23 cellular contexts compared by ENCODE assay signal in genomic region chr6:143753678-143754077, GRCh38.
"Had no signal": no experiment of that assay in that cellular context is flagged by ENCODE, and none has a peak within 500 bp of the region (broad histone marks: within the 10 kb centered on the region; RNA-seq: fewer than 3 reads in every experiment).

No MANE protein-coding gene starts in this region.

- H3K27me3 ChIP-seq: SJSA1 had no signal

- H3K27me3 Mint-ChIP-seq: activated B cell treated with CpG ODN at 0.5 μM for 24 hours; activated CD8-positive, alpha-beta T cell treated with anti-CD3 and anti-CD28 coated beads for 36 hours; activated naive CD8-positive, alpha-beta T cell treated with anti-CD3 and anti-CD28 coated beads, Interleukin-2, amount 50 U/mL, for 24 hours; brain had no signal

- DNase-seq: activated B cell treated with CpG ODN at 0.5 μM for 24 hours; activated CD4-positive, alpha-beta T cell treated with anti-CD3 and anti-CD28 coated beads for 1 hour; activated CD8-positive, alpha-beta memory T cell treated with anti-CD3 and anti-CD28 coated beads, Interleukin-2, amount 50 U/mL, for 48 hours; activated CD8-positive, alpha-beta T cell treated with anti-CD3 and anti-CD28 coated beads for 36 hours; activated effector memory CD4-positive, alpha-beta T cell treated with anti-CD3 and anti-CD28 coated beads, Interleukin-2, amount 50 U/mL, for 16 hours; activated naive CD4-positive, alpha-beta T cell treated with Interleukin-2 at 50 U/mL for 16 hours; activated naive CD8-positive, alpha-beta T cell treated with anti-CD3 and anti-CD28 coated beads, Interleukin-2, amount 50 U/mL, for 24 hours; activated T-cell treated with anti-CD3 and anti-CD28 coated beads, Interleukin-2, amount 50 U/mL, for 1 hour; amygdala; Karpas-422; MM.1S; NCI-H1105 treated with DMSO at 0.1 percent for 48 hours; NCI-H1436 treated with DMSO at 0.1 percent for 48 hours; NCI-H187; NCI-H2081; NCI-H524; SHP77; SW 1271 had no signal

- H3K4me1 Mint-ChIP-seq: activated B cell treated with CpG ODN at 0.5 μM for 24 hours; activated naive CD8-positive, alpha-beta T cell treated with anti-CD3 and anti-CD28 coated beads, Interleukin-2, amount 50 U/mL, for 24 hours had no signal

- H3K27ac ChIP-seq: SJSA1 had no signal

- H3K4me3 Mint-ChIP-seq: activated B cell treated with CpG ODN at 0.5 μM for 24 hours; activated CD8-positive, alpha-beta T cell treated with anti-CD3 and anti-CD28 coated beads for 36 hours; activated naive CD8-positive, alpha-beta T cell treated with anti-CD3 and anti-CD28 coated beads, Interleukin-2, amount 50 U/mL, for 24 hours; brain had no signal

- H3K9me3 Mint-ChIP-seq: activated B cell treated with CpG ODN at 0.5 μM for 24 hours; activated CD8-positive, alpha-beta T cell treated with anti-CD3 and anti-CD28 coated beads for 36 hours; activated naive CD4-positive, alpha-beta T cell treated with anti-CD3 and anti-CD28 coated beads, Interleukin-2, amount 50 U/mL, for 72 hours; activated naive CD8-positive, alpha-beta T cell treated with anti-CD3 and anti-CD28 coated beads, Interleukin-2, amount 50 U/mL, for 24 hours; brain had no signal

- H3K4me3 ChIP-seq: K562, SJSA1 had no signal

- H3K36me3 Mint-ChIP-seq: activated naive CD4-positive, alpha-beta T cell treated with anti-CD3 and anti-CD28 coated beads, Interleukin-2, amount 50 U/mL, for 72 hours; brain had no signal

- H3K9me3 ChIP-seq: SJSA1 had no signal

- H3K27ac Mint-ChIP-seq: activated B cell treated with CpG ODN at 0.5 μM for 24 hours; activated CD8-positive, alpha-beta T cell treated with anti-CD3 and anti-CD28 coated beads for 36 hours; activated naive CD4-positive, alpha-beta T cell treated with anti-CD3 and anti-CD28 coated beads, Interleukin-2, amount 50 U/mL, for 72 hours; activated naive CD8-positive, alpha-beta T cell treated with anti-CD3 and anti-CD28 coated beads, Interleukin-2, amount 50 U/mL, for 24 hours; brain had no signal

- H3K4me1 ChIP-seq: SJSA1 had no signal

- ATAC-seq: activated CD8-positive, alpha-beta T cell treated with anti-CD3 and anti-CD28 coated beads for 36 hours; activated naive CD4-positive, alpha-beta T cell treated with anti-CD3 and anti-CD28 coated beads, Interleukin-2, amount 50 U/mL, for 72 hours; activated naive CD8-positive, alpha-beta T cell treated with anti-CD3 and anti-CD28 coated beads, Interleukin-2, amount 50 U/mL, for 24 hours; K562; SK-N-SH treated with all-trans-retinoic acid at 6 μM for 48 hours had no signal
